In genomic region chr3:65786891-65787290, GRCh38 we compare ENCODE assay signal across 19 cellular contexts.
"Had no signal": no experiment of that assay in that cellular context is flagged by ENCODE, and none has a peak within 500 bp of the region (broad histone marks: within the 10 kb centered on the region; RNA-seq: fewer than 3 reads in every experiment).

No MANE protein-coding gene starts in this region.

- H3K36me3 Mint-ChIP-seq: activated CD4-positive, alpha-beta memory T cell treated with anti-CD3 and anti-CD28 coated beads for 36 hours; brain had no signal

- H3K27ac Mint-ChIP-seq: activated CD4-positive, alpha-beta memory T cell treated with anti-CD3 and anti-CD28 coated beads for 36 hours; activated naive CD8-positive, alpha-beta T cell treated with anti-CD3 and anti-CD28 coated beads, Interleukin-2, amount 50 U/mL, for 24 hours; activated T-cell treated with anti-CD3 and anti-CD28 coated beads, Interleukin-2, amount 50 U/mL, for 72 hours; T-helper 1 cell treated with Interleukin-12 subunit alpha and Interleukin-12 subunit beta and Interleukin-4 antibody, amounts not matched to agents 30 μg/mL and 1 μg/mL, for 36 hours had no signal

- H3K9me3 ChIP-seq: left ventricle myocardium inferior, sigmoid colon, thyroid gland had no signal

- H3K4me3 ChIP-seq: left ventricle myocardium inferior, sigmoid colon, smooth muscle cell, thyroid gland had no signal

- H3K4me1 Mint-ChIP-seq: activated naive CD8-positive, alpha-beta T cell treated with anti-CD3 and anti-CD28 coated beads, Interleukin-2, amount 50 U/mL, for 24 hours had no signal

- H3K9me3 Mint-ChIP-seq: activated CD4-positive, alpha-beta memory T cell treated with anti-CD3 and anti-CD28 coated beads for 36 hours; activated naive CD8-positive, alpha-beta T cell treated with anti-CD3 and anti-CD28 coated beads, Interleukin-2, amount 50 U/mL, for 24 hours; activated T-cell treated with anti-CD3 and anti-CD28 coated beads, Interleukin-2, amount 50 U/mL, for 72 hours; brain; T-helper 1 cell treated with Interleukin-12 subunit alpha and Interleukin-12 subunit beta and Interleukin-4 antibody, amounts not matched to agents 30 μg/mL and 1 μg/mL, for 36 hours had no signal

- DNase-seq: activated CD4-positive, alpha-beta memory T cell treated with anti-CD3 and anti-CD28 coated beads for 36 hours; activated CD4-positive, alpha-beta T cell treated with anti-CD3 and anti-CD28 coated beads for 48 hours; activated effector memory CD4-positive, alpha-beta T cell treated with Interleukin-2 at 50 U/mL for 16 hours; activated naive CD4-positive, alpha-beta T cell treated with anti-CD3 and anti-CD28 coated beads, Interleukin-2, amount 50 U/mL, for 16 hours; activated naive CD8-positive, alpha-beta T cell treated with anti-CD3 and anti-CD28 coated beads, Interleukin-2, amount 50 U/mL, for 24 hours; activated T-cell treated with anti-CD3 and anti-CD28 coated beads, Interleukin-2, amount 50 U/mL, for 72 hours; dermis blood vessel endothelial cell; effector CD8-positive, alpha-beta T cell; erythroblast; left ventricle myocardium inferior; nucleus accumbens; retina; sigmoid colon; stimulated activated CD4-positive, alpha-beta T cell treated with anti-CD3 and anti-CD28 coated beads, Interleukin-2, amount 100 ng/mL, for 48 hours; stimulated activated naive CD4-positive, alpha-beta T cell had no signal

- H3K4me2 ChIP-seq: smooth muscle cell had no signal

- H3K4me3 Mint-ChIP-seq: activated CD4-positive, alpha-beta memory T cell treated with anti-CD3 and anti-CD28 coated beads for 36 hours; activated naive CD8-positive, alpha-beta T cell treated with anti-CD3 and anti-CD28 coated beads, Interleukin-2, amount 50 U/mL, for 24 hours; activated T-cell treated with anti-CD3 and anti-CD28 coated beads, Interleukin-2, amount 50 U/mL, for 72 hours; brain; T-helper 1 cell treated with Interleukin-12 subunit alpha and Interleukin-12 subunit beta and Interleukin-4 antibody, amounts not matched to agents 30 μg/mL and 1 μg/mL, for 36 hours had no signal

- H3K27ac ChIP-seq: left ventricle myocardium inferior had no signal

- H3K27me3 ChIP-seq: sigmoid colon, thyroid gland had no signal

- H3K27me3 Mint-ChIP-seq: activated CD4-positive, alpha-beta memory T cell treated with anti-CD3 and anti-CD28 coated beads for 36 hours had no signal

- H3K36me3 ChIP-seq: left ventricle myocardium inferior, sigmoid colon, thyroid gland had no signal
